Comparison of ENCODE assay signal across 27 cellular contexts in genomic region chr17:29162082-29162908, GRCh38. TPM values are rescaled to one million over a fixed set of nuclear protein-coding genes. Genes with fewer than 3 reads are reported as not detected.
A peak's percentile ranks its signal among the peaks of the same experiment; 100 is the strongest.
DNase-seq lines count a peak whose midpoint lies in the region; ATAC-seq and TF ChIP-seq lines count a peak whose summit lies in the region.
"Had no signal": no experiment of that assay in that cellular context is flagged by ENCODE, and none has a peak within 500 bp of the region (broad histone marks: within the 10 kb centered on the region; RNA-seq: fewer than 3 reads in every experiment).

No MANE protein-coding gene starts in this region.

- peak overlapping the region; percentile 17 for H2BK5ac ChIP-seq in neuronal stem cell (ENCODE audit: low read length)

- peaks cover 0 to 3% of the 10 kb centered on the region in 2 donors for H3K4me1 ChIP-seq in neuronal stem cell (ENCODE audit: control insufficient read depth in 2 of 2, insufficient read depth in 1 of 2, low read depth in 1 of 2, low read length in 2 of 2)
- H3K4me1 ChIP-seq in suprapubic skin = peaks cover 36% of the 10 kb centered on the region
- H3K4me1 ChIP-seq: HAP-1 had no signal

- no peak overlapping the region for H3K14ac ChIP-seq in neuronal stem cell (ENCODE audit: low read length)

- peaks cover 6% of the 10 kb centered on the region for H3K4me1 Mint-ChIP-seq in activated T-helper 17 cell treated with anti-CD3 and anti-CD28 coated beads, Interleukin-2, amount 50 U/mL, for 72 hours

- no peak overlapping the region for H3K4me2 ChIP-seq in neuronal stem cell (ENCODE audit: insufficient read depth, low read length, poor library complexity, severe bottlenecking)
- H3K4me2 ChIP-seq: A549 had no signal

- no peak overlapping the region for H3K23ac ChIP-seq in neuronal stem cell (ENCODE audit: low read depth, low read length, poor library complexity)

- H3K27ac ChIP-seq in C4-2B (peak overlapping the region; percentile 53; the same call in 1 of the 2 replicates), neuronal stem cell (replicated peaks; ENCODE audit: low read length) (no peak overlapping the region), suprapubic skin (no peak overlapping the region)
- H3K27ac ChIP-seq: neutrophil, vagina had no signal

- H3K4me3 Mint-ChIP-seq in activated T-helper 17 cell treated with anti-CD3 and anti-CD28 coated beads, Interleukin-2, amount 50 U/mL, for 72 hours = no peak overlapping the region
- H3K4me3 Mint-ChIP-seq: T-helper 1 cell treated with Interleukin-12 subunit alpha and Interleukin-12 subunit beta and Interleukin-4 antibody, amounts not matched to agents 30 μg/mL and 1 μg/mL, for 36 hours had no signal

- H3K4ac ChIP-seq in neuronal stem cell (ENCODE audit: low read length) = no peak overlapping the region

- H3K4me3 ChIP-seq in neuronal stem cell (ENCODE audit: low read length in 2 of 2) (no peak overlapping the region), suprapubic skin (no peak overlapping the region)
- H3K4me3 ChIP-seq: A549, HAP-1, MG63, SK-N-MC, vagina had no signal

- no peak for TF ChIP-seq CTCF in C4-2B (conservative IDR thresholded peaks at IDR 0.05)
- no peak for TF ChIP-seq CTCF in suprapubic skin (IDR thresholded peaks at IDR 0.05)

- peak; percentile 46 for DNase-seq in islet precursor cell
- DNase-seq in neuronal stem cell (ENCODE audit: low spot score) = no peak
- DNase-seq in suprapubic skin (ENCODE audit: low spot score in 2 of 2) = no peak
- no peak for DNase-seq in SHP77 (lab: John Stamatoyannopoulos, UW)
- DNase-seq: activated CD4-positive, alpha-beta T cell treated with anti-CD3 and anti-CD28 coated beads for 1 hour; activated gamma-delta T cell treated with Interleukin-2 at 50 U/mL for 16 hours; activated T-cell treated with anti-CD3 and anti-CD28 coated beads, Interleukin-2, amount 50 U/mL, for 1 hour; AML-193; DMS79 treated with DMSO at 0.1 percent for 48 hours; GF-D8; MG63; NCI-H1105 treated with DMSO at 0.1 percent for 48 hours; NCI-H2029 treated with DMSO at 0.1 percent for 48 hours; NCI-H2227 treated with DMSO at 0.1 percent for 48 hours; NCI-H748 treated with DMSO at 0.1 percent for 48 hours; stimulated activated naive CD8-positive, alpha-beta T cell treated with anti-CD3 and anti-CD28 coated beads, Interleukin-15, Interleukin-2, amounts not matched to agents 100 U/mL and 50 U/mL, for 24 hours had no signal

- peaks cover 7% of the 10 kb centered on the region for H3K36me3 Mint-ChIP-seq in activated T-helper 17 cell treated with anti-CD3 and anti-CD28 coated beads, Interleukin-2, amount 50 U/mL, for 72 hours (ENCODE audit: low read depth)

- no peak overlapping the region for H4K91ac ChIP-seq in neuronal stem cell (ENCODE audit: low read depth, low read length, poor library complexity)

- H3K27ac Mint-ChIP-seq in activated T-helper 17 cell treated with anti-CD3 and anti-CD28 coated beads, Interleukin-2, amount 50 U/mL, for 72 hours = peak overlapping the region; percentile 58
- H3K27ac Mint-ChIP-seq: progenitor cell of endocrine pancreas; T-helper 1 cell treated with Interleukin-12 subunit alpha and Interleukin-12 subunit beta and Interleukin-4 antibody, amounts not matched to agents 30 μg/mL and 1 μg/mL, for 36 hours had no signal

- H2AFZ ChIP-seq in neuronal stem cell (ENCODE audit: low read length) = no peak overlapping the region

- no peak for TF ChIP-seq POLR2A in suprapubic skin (IDR thresholded peaks at IDR 0.05)

- H3K9me3 ChIP-seq in neuronal stem cell (replicated peaks in 1 of 2; ENCODE audit: control insufficient read depth in 2 of 2, insufficient read depth in 1 of 2, low read depth in 1 of 2, low read length in 2 of 2) (no peaks in the 10 kb centered on the region), suprapubic skin (no peaks in the 10 kb centered on the region)
- H3K9me3 ChIP-seq: A549, HAP-1, MG63, neutrophil, vagina had no signal

- TF ChIP-seq EP300 in suprapubic skin (IDR thresholded peaks at IDR 0.05) = no peak

- no peak overlapping the region for H2BK12ac ChIP-seq in neuronal stem cell (ENCODE audit: low read length)

- H2BK120ac ChIP-seq in neuronal stem cell (ENCODE audit: low read depth, low read length) = no peak overlapping the region

- peak overlapping the region; percentile 12 for H3K18ac ChIP-seq in neuronal stem cell (ENCODE audit: low read length)

- WGBS in neuronal stem cell (ENCODE audit: extremely low coverage in 2 of 2, insufficient read length in 2 of 2, insufficient replicate concordance in 1 of 2), 2 donors = no CpG with 5 or more reads among the region's 11 CpGs
- 91% methylated on average over 9 of the region's 11 CpGs for WGBS in suprapubic skin

- H3K79me1 ChIP-seq in neuronal stem cell (ENCODE audit: low read depth, low read length) = peaks cover 2% of the 10 kb centered on the region

- H3K27me3 ChIP-seq in neuronal stem cell (ENCODE audit: control insufficient read depth in 3 of 3, insufficient read depth in 3 of 3, low read depth in 1 of 3, low read length in 3 of 3) (no peaks in the 10 kb centered on the region), suprapubic skin (no peaks in the 10 kb centered on the region)
- H3K27me3 ChIP-seq: MG63, neutrophil, vagina had no signal

- peak overlapping the region; percentile 26 for H3K9ac ChIP-seq in neuronal stem cell (ENCODE audit: low read depth, low read length, poor library complexity)

- no peaks in the 10 kb centered on the region for H3K27me3 Mint-ChIP-seq in activated T-helper 17 cell treated with anti-CD3 and anti-CD28 coated beads, Interleukin-2, amount 50 U/mL, for 72 hours
- H3K27me3 Mint-ChIP-seq: progenitor cell of endocrine pancreas had no signal

- no peak overlapping the region for H4K8ac ChIP-seq in neuronal stem cell (ENCODE audit: low read depth, low read length)

- no peak overlapping the region for H2BK15ac ChIP-seq in neuronal stem cell (ENCODE audit: low read length)

- H2AK5ac ChIP-seq in neuronal stem cell (ENCODE audit: low read depth, low read length) = no peak overlapping the region

- H3K36me3 ChIP-seq in neuronal stem cell (replicated peaks in 1 of 2; ENCODE audit: control insufficient read depth in 2 of 2, insufficient read depth in 2 of 2, low read length in 2 of 2) (peaks cover 13 to 45% of the 10 kb centered on the region in 2 donors), suprapubic skin (peaks cover 22% of the 10 kb centered on the region)
- H3K36me3 ChIP-seq: HAP-1, neutrophil had no signal

- no peak for ATAC-seq in activated T-helper 17 cell treated with anti-CD3 and anti-CD28 coated beads, Interleukin-2, amount 50 U/mL, for 72 hours (replicated peaks)
- no peak for ATAC-seq in GM18873 (IDR thresholded peaks at IDR 0.05; ENCODE audit: low FRiP score, unreplicated experiment)
- no peak for ATAC-seq in HG03457 (IDR thresholded peaks at IDR 0.05; ENCODE audit: unreplicated experiment)
- ATAC-seq: A549; stimulated activated naive CD8-positive, alpha-beta T cell treated with anti-CD3 and anti-CD28 coated beads, Interleukin-15, Interleukin-2, amounts not matched to agents 100 U/mL and 50 U/mL, for 24 hours had no signal

- no peaks in the 10 kb centered on the region for H3K9me3 Mint-ChIP-seq in activated T-helper 17 cell treated with anti-CD3 and anti-CD28 coated beads, Interleukin-2, amount 50 U/mL, for 72 hours
- H3K9me3 Mint-ChIP-seq: T-helper 1 cell treated with Interleukin-12 subunit alpha and Interleukin-12 subunit beta and Interleukin-4 antibody, amounts not matched to agents 30 μg/mL and 1 μg/mL, for 36 hours had no signal

RNA-seq across cellular contexts. Expression of gene MYO18A, which starts 17.9 kb away (rescaled TPM):
- total RNA-seq in activated T-helper 17 cell treated with anti-CD3 and anti-CD28 coated beads, Interleukin-2, amount 50 U/mL, for 72 hours = 10 to 100 TPM; 90.6 to 95.9 TPM
- 12.3 TPM for polyA plus RNA-seq in neuronal stem cell (2013, experiment 1 of 2)
- polyA plus RNA-seq in neuronal stem cell (2013, experiment 2 of 2) = 12.3 TPM
- 100 to 1,000 TPM in 2 of 4 donors, 10 to 100 TPM in 2; 87.6 to 253 (median 106) TPM for total RNA-seq in suprapubic skin
